In genomic region chr2:228613133-228613532, GRCh38 we compare ENCODE assay signal across 1 cellular context.
TF ChIP-seq lines count a peak whose summit lies in the region.

No MANE protein-coding gene starts in this region.

TF ChIP-seq in HepG2, 621 proteins besides CTCF, POLR2A, EP300 and RAD21 (continued from another document):
- TF ChIP-seq ZHX2 (IDR thresholded peaks at IDR 0.05; ENCODE audit: low read depth) (no peak), ZHX2 (CRISPR knock-in tag; IDR thresholded peaks at IDR 0.05; ENCODE audit: borderline replicate concordance) (no peak), ZBTB26 (CRISPR knock-in tag; IDR thresholded peaks at IDR 0.05; ENCODE audit: borderline replicate concordance) (no peak)
